Comparison of ENCODE assay signal across 21 cellular contexts in the genomic region with DNA sequence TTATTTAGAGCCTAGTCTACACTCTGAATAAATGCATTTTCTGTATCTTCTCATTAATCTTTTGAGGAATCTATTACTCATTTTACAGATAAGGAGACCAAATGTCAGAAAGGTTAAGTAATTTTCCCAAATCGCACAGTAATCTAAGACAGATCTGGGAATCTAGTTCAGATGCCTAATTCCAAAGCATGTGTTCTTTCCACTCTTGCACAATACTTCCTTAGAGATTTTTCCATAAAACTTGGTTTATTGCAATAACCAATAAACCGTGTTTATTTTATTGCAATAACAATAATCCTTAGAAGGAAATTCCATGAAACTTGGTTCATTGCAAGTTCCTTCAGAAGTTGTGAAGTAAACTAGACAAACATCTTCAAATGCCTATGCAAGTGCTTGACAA. TPM values are rescaled to one million over a fixed set of nuclear protein-coding genes. Genes with fewer than 3 reads are reported as not detected.
"Had no signal": no experiment of that assay in that cellular context is flagged by ENCODE, and none has a peak within 500 bp of the region (broad histone marks: within the 10 kb centered on the region; RNA-seq: fewer than 3 reads in every experiment).

No MANE protein-coding gene starts in this region.

- H3K27me3 ChIP-seq: brain microvascular endothelial cell, right atrium auricular region, stomach, testis, upper lobe of left lung had no signal

- H3K4me3 Mint-ChIP-seq: activated CD4-positive, alpha-beta memory T cell treated with anti-CD3 and anti-CD28 coated beads for 36 hours; activated CD4-positive, alpha-beta T cell treated with anti-CD3 and anti-CD28 coated beads for 36 hours; activated naive CD4-positive, alpha-beta T cell treated with anti-CD3 and anti-CD28 coated beads for 36 hours; activated T-helper 1 cell treated with anti-CD3 and anti-CD28 coated beads, Interleukin-12 subunit alpha, Interleukin-12 subunit beta, Interleukin-2, Interleukin-4 antibody, amounts not matched to agents 30 ng/mL and 10 ng/mL and 1 ng/mL, durations not matched to agents 14 hours and 24 hours and 36 hours; endodermal cell; memory B cell; naive B cell; T-helper 2 cell treated with Interferon-gamma antibody and Interleukin-4, amounts not matched to agents 5 μg/mL and 100 μg/mL, for 36 hours; WTC11 had no signal

- H3K4me3 ChIP-seq: mucosa of descending colon, prostate gland, right atrium auricular region, skin epidermis, stomach, testis, upper lobe of left lung had no signal

- H3K4me1 ChIP-seq: prostate gland, right atrium auricular region, stomach, testis, upper lobe of left lung had no signal

- H3K27ac Mint-ChIP-seq: activated CD4-positive, alpha-beta memory T cell treated with anti-CD3 and anti-CD28 coated beads for 36 hours; activated CD4-positive, alpha-beta T cell treated with anti-CD3 and anti-CD28 coated beads for 36 hours; activated naive CD4-positive, alpha-beta T cell treated with anti-CD3 and anti-CD28 coated beads for 36 hours; activated T-helper 1 cell treated with anti-CD3 and anti-CD28 coated beads, Interleukin-12 subunit alpha, Interleukin-12 subunit beta, Interleukin-2, Interleukin-4 antibody, amounts not matched to agents 30 ng/mL and 10 ng/mL and 1 ng/mL, durations not matched to agents 14 hours and 24 hours and 36 hours; endodermal cell; memory B cell; naive B cell; T-helper 2 cell treated with Interferon-gamma antibody and Interleukin-4, amounts not matched to agents 5 μg/mL and 100 μg/mL, for 36 hours; WTC11 had no signal

- H3K4me1 Mint-ChIP-seq: activated CD4-positive, alpha-beta T cell treated with anti-CD3 and anti-CD28 coated beads for 36 hours; endodermal cell; memory B cell; naive B cell; WTC11 had no signal

- H3K27ac ChIP-seq: brain microvascular endothelial cell, prostate gland, right atrium auricular region, skin epidermis, stomach, testis, upper lobe of left lung had no signal

- DNase-seq: activated CD4-positive, alpha-beta memory T cell treated with anti-CD3 and anti-CD28 coated beads for 36 hours; activated CD4-positive, alpha-beta T cell treated with anti-CD3 and anti-CD28 coated beads for 36 hours; activated naive CD4-positive, alpha-beta T cell treated with anti-CD3 and anti-CD28 coated beads for 36 hours; activated T-cell treated with anti-CD3 and anti-CD28 coated beads for 4 hours; anterior cingulate cortex; brain microvascular endothelial cell; central memory CD4-positive, alpha-beta T cell; endodermal cell; mucosa of descending colon; naive B cell; stimulated activated CD4-positive, alpha-beta T cell treated with anti-CD3 and anti-CD28 coated beads, Interleukin-4, amount 100 ng/mL, for 1 hour; stomach; testis; upper lobe of left lung had no signal

- H3K36me3 Mint-ChIP-seq: activated CD4-positive, alpha-beta memory T cell treated with anti-CD3 and anti-CD28 coated beads for 36 hours; naive B cell; WTC11 had no signal

- H3K36me3 ChIP-seq: brain microvascular endothelial cell, prostate gland, right atrium auricular region, stomach, upper lobe of left lung had no signal

- H3K27me3 Mint-ChIP-seq: activated CD4-positive, alpha-beta memory T cell treated with anti-CD3 and anti-CD28 coated beads for 36 hours had no signal

- H3K9me3 Mint-ChIP-seq: activated CD4-positive, alpha-beta memory T cell treated with anti-CD3 and anti-CD28 coated beads for 36 hours; activated naive CD4-positive, alpha-beta T cell treated with anti-CD3 and anti-CD28 coated beads for 36 hours; activated T-helper 1 cell treated with anti-CD3 and anti-CD28 coated beads, Interleukin-12 subunit alpha, Interleukin-12 subunit beta, Interleukin-2, Interleukin-4 antibody, amounts not matched to agents 30 ng/mL and 10 ng/mL and 1 ng/mL, durations not matched to agents 14 hours and 24 hours and 36 hours; endodermal cell; T-helper 2 cell treated with Interferon-gamma antibody and Interleukin-4, amounts not matched to agents 5 μg/mL and 100 μg/mL, for 36 hours had no signal

- H3K9me3 ChIP-seq: mucosa of descending colon, prostate gland, right atrium auricular region, testis, upper lobe of left lung had no signal

- ATAC-seq: activated CD4-positive, alpha-beta T cell treated with anti-CD3 and anti-CD28 coated beads for 36 hours; mucosa of descending colon; WTC11 had no signal

RNA-seq across cellular contexts. Expression of gene COL8A1, which starts 17.4 kb away (rescaled TPM):
- total RNA-seq: activated CD4-positive, alpha-beta memory T cell treated with anti-CD3 and anti-CD28 coated beads for 36 hours; activated CD4-positive, alpha-beta T cell treated with anti-CD3 and anti-CD28 coated beads for 36 hours had no signal
